In genomic region chr20:59831024-59831900, GRCh38 we compare ENCODE assay signal across 12 cellular contexts.
DNase-seq lines count a peak whose midpoint lies in the region; ATAC-seq, FAIRE-seq and TF ChIP-seq lines count a peak whose summit lies in the region.
"Had no signal": no experiment of that assay in that cellular context is flagged by ENCODE, and none has a peak within 500 bp of the region (broad histone marks: within the 10 kb centered on the region; RNA-seq: fewer than 3 reads in every experiment).

No MANE protein-coding gene starts in this region.

- H2AFZ ChIP-seq in GM23338: no peak overlapping the region

- H3K4me2 ChIP-seq in GM23338: no peak overlapping the region

- DNase-seq in DMS53 (lab: John Stamatoyannopoulos, UW): peak; percentile 99
- DNase-seq in GM23338 (ENCODE audit: low spot score): peak; percentile 21
- peak; percentile 64 for DNase-seq in bronchial epithelial cell (ENCODE audit: low read depth)
- DNase-seq in mucosa of gallbladder (ENCODE audit: low spot score): peak; percentile 85
- DNase-seq in NCI-H526 (lab: John Stamatoyannopoulos, UW): no peak
- DNase-seq in KBM-7: no peak
- DNase-seq in GM12892 (ENCODE audit: insufficient read length): no peak
- DNase-seq: activated naive CD8-positive, alpha-beta T cell treated with anti-CD3 and anti-CD28 coated beads for 36 hours; NCI-H446 had no signal

- no peak for TF ChIP-seq POLR2A in GM12892 (IDR thresholded peaks at IDR 0.05; ENCODE audit: low read depth, low read length)

- no peaks in the 10 kb centered on the region for H4K20me1 ChIP-seq in GM23338 (replicated peaks; ENCODE audit: insufficient read depth)

- H3K36me3 ChIP-seq in GM23338 (ENCODE audit: insufficient read depth) (no peaks in the 10 kb centered on the region), bronchial epithelial cell (ENCODE audit: control insufficient read depth, insufficient read depth, low read length) (no peaks in the 10 kb centered on the region)
- H3K36me3 ChIP-seq: gastroesophageal sphincter had no signal

- H3K9me3 Mint-ChIP-seq in GM23338: no peaks in the 10 kb centered on the region; the same call in 2 of the 3 replicates
- H3K9me3 Mint-ChIP-seq: activated naive CD8-positive, alpha-beta T cell treated with anti-CD3 and anti-CD28 coated beads for 36 hours had no signal

- H3K9me2 ChIP-seq in GM23338 (ENCODE audit: insufficient read depth): no peaks in the 10 kb centered on the region

- H3K27ac Mint-ChIP-seq in GM23338: no peak overlapping the region
- H3K27ac Mint-ChIP-seq: activated naive CD8-positive, alpha-beta T cell treated with anti-CD3 and anti-CD28 coated beads for 36 hours had no signal

- H3K79me2 ChIP-seq in GM23338 (replicated peaks; ENCODE audit: insufficient read depth): no peaks in the 10 kb centered on the region

- H3F3A ChIP-seq in GM23338 (replicated peaks; ENCODE audit: low read depth): no peaks in the 10 kb centered on the region

- in situ Hi-C loops in KBM-7 (cut with MboI; ENCODE audit: low pct_unique_long_range_greater_than_20kb, low sequenced_read_pairs): no loop called here

- ATAC-seq in GM23338: peak; percentile 19
- no peak for ATAC-seq in HG03039 (IDR thresholded peaks at IDR 0.05; ENCODE audit: unreplicated experiment)
- ATAC-seq: gastroesophageal sphincter had no signal

- H3K27me3 Mint-ChIP-seq in GM23338 (ENCODE audit: insufficient read depth, low read depth, poor library complexity): peaks cover 24% of the 10 kb centered on the region

- no peak overlapping the region for H3K27ac ChIP-seq in GM23338 (ENCODE audit: low read depth)
- H3K27ac ChIP-seq: gastroesophageal sphincter had no signal

- no peaks in the 10 kb centered on the region for H3K4me1 ChIP-seq in GM23338 (ENCODE audit: insufficient read depth)

- no peak overlapping the region for H3K4me3 Mint-ChIP-seq in GM23338
- H3K4me3 Mint-ChIP-seq: activated naive CD8-positive, alpha-beta T cell treated with anti-CD3 and anti-CD28 coated beads for 36 hours had no signal

- H3K4me1 Mint-ChIP-seq in GM23338: peaks cover 18% of the 10 kb centered on the region
- H3K4me1 Mint-ChIP-seq: activated naive CD8-positive, alpha-beta T cell treated with anti-CD3 and anti-CD28 coated beads for 36 hours had no signal

- FAIRE-seq in bronchial epithelial cell (lab: Jason Lieb, UNC): peak; percentile 96
- FAIRE-seq in GM12892 (lab: Jason Lieb, UNC): no peak
- FAIRE-seq: colon had no signal

- TF ChIP-seq CTCF in GM23338 (conservative IDR thresholded peaks at IDR 0.05; ENCODE audit: low read depth in 2 of 2) (no peak), bronchial epithelial cell (IDR thresholded peaks at IDR 0.05; ENCODE audit: insufficient read depth, low read length, severe bottlenecking) (no peak)

- H3K4me3 ChIP-seq in GM23338 (no peak overlapping the region), bronchial epithelial cell (ENCODE audit: low read depth, low read length) (no peak overlapping the region)
- H3K4me3 ChIP-seq: gastroesophageal sphincter had no signal

- no peaks in the 10 kb centered on the region; the same call in 2 of the 3 replicates for H3K36me3 Mint-ChIP-seq in GM23338 (ENCODE audit: low read depth)
- H3K36me3 Mint-ChIP-seq: activated naive CD8-positive, alpha-beta T cell treated with anti-CD3 and anti-CD28 coated beads for 36 hours had no signal

- H3K27me3 ChIP-seq in GM23338 (ENCODE audit: insufficient read depth) (0 out of 2 replicates have a peak, but pooled peaks cover 5% of the 10 kb centered on the region), bronchial epithelial cell (ENCODE audit: control insufficient read depth, insufficient read depth, low read length) (no peaks in the 10 kb centered on the region)

TF ChIP-seq in GM23338, 12 proteins besides CTCF, POLR2A, EP300 and RAD21 (continues in another document):
- no peak for TF ChIP-seq EZH2phosphoT487 (IDR thresholded peaks at IDR 0.05; ENCODE audit: unreplicated experiment)
- no peak for TF ChIP-seq JUNB (IDR thresholded peaks at IDR 0.05; ENCODE audit: unreplicated experiment)
- TF ChIP-seq REST (IDR thresholded peaks at IDR 0.05; ENCODE audit: unreplicated experiment): no peak
- TF ChIP-seq ZNF114 (CRISPR knock-in tag; IDR thresholded peaks at IDR 0.05): no peak
- TF ChIP-seq EZH2 (IDR thresholded peaks at IDR 0.05; ENCODE audit: low read depth, unreplicated experiment): no peak
- no peak for TF ChIP-seq NANOG (IDR thresholded peaks at IDR 0.05; ENCODE audit: borderline replicate concordance)
- TF ChIP-seq CREB1 (CRISPR knock-in tag; IDR thresholded peaks at IDR 0.05; ENCODE audit: low read depth): no peak
- no peak for TF ChIP-seq STAT1 (IDR thresholded peaks at IDR 0.05; ENCODE audit: unreplicated experiment)
- TF ChIP-seq ZNF331 (CRISPR knock-in tag; IDR thresholded peaks at IDR 0.05; ENCODE audit: low read depth): no peak

Comparison
In these comparisons a context has a peak if more than half of its experiments do, and no peak if none do; other contexts are left out.
1. DNase-seq: peak in DMS53 (single experiment), GM23338 (single experiment), bronchial epithelial cell (single experiment) and mucosa of gallbladder (single experiment); none in NCI-H526 (0 of 2), KBM-7 (single experiment) and GM12892 (single experiment).